11 cellular contexts compared by ENCODE assay signal in genomic region chr3:184688251-184688851, GRCh38. TPM values are rescaled to one million over a fixed set of nuclear protein-coding genes. Genes with fewer than 3 reads are reported as not detected.
DNase-seq lines count a peak whose midpoint lies in the region; ATAC-seq lines count a peak whose summit lies in the region.
"Had no signal": no experiment of that assay in that cellular context is flagged by ENCODE, and none has a peak within 500 bp of the region (broad histone marks: within the 10 kb centered on the region; RNA-seq: fewer than 3 reads in every experiment).

No MANE protein-coding gene starts in this region.

- peak; percentile 70 for DNase-seq in H4 (ENCODE audit: low spot score)
- DNase-seq in amniotic epithelial cell (ENCODE audit: low read depth): peak; percentile 59
- DNase-seq in right cardiac atrium: peak in 2 of 3 donors; percentile 55 to 65
- no peak for DNase-seq in HUDEP-2 (lab: John Stamatoyannopoulos, UW; ENCODE audit: unreplicated experiment in 76 of 76)
- no peak for DNase-seq in amygdala (lab: John Stamatoyannopoulos, UW)
- DNase-seq: activated T-cell treated with anti-CD3 and anti-CD28 coated beads, Interleukin-2, amount 50 U/mL, for 24 hours; SHP77 had no signal

- ATAC-seq in right cardiac atrium (peak; percentile 4 to 70), HG03159 (IDR thresholded peaks at IDR 0.05; ENCODE audit: unreplicated experiment) (no peak), HG02840 (IDR thresholded peaks at IDR 0.05; ENCODE audit: low FRiP score, unreplicated experiment) (no peak)
- ATAC-seq: K562 had no signal

- no peaks in the 10 kb centered on the region for H3K36me3 ChIP-seq in skeletal muscle satellite cell (ENCODE audit: insufficient read depth, low read length)

- H3K4me2 ChIP-seq in skeletal muscle satellite cell (ENCODE audit: low read length): peak overlapping the region; percentile 37

- 58% methylated on average over 5 of the region's 5 CpGs for WGBS in right cardiac atrium

- H3K4me3 ChIP-seq in right cardiac atrium (ENCODE audit: low read length) (no peak overlapping the region), skeletal muscle satellite cell (ENCODE audit: low read length) (peak overlapping the region; percentile 31)
- H3K4me3 ChIP-seq: K562 had no signal

- no peaks in the 10 kb centered on the region for H3K27me3 ChIP-seq in right cardiac atrium (ENCODE audit: control insufficient read depth, insufficient read depth)
- peaks cover 5% of the 10 kb centered on the region for H3K27me3 ChIP-seq in skeletal muscle satellite cell (ENCODE audit: control insufficient read depth, insufficient read depth, low read length)

- no peaks in the 10 kb centered on the region for H3K9me3 ChIP-seq in right cardiac atrium (ENCODE audit: control insufficient read depth, low read length)
- no peaks in the 10 kb centered on the region for H3K9me3 ChIP-seq in skeletal muscle satellite cell (replicated peaks; ENCODE audit: low read length)

- intact Hi-C loops in right cardiac atrium (cut with DNase I): no loop called here

- H3K27ac ChIP-seq in right cardiac atrium (ENCODE audit: low read length): no peak overlapping the region

- H3K9ac ChIP-seq in skeletal muscle satellite cell (ENCODE audit: low read depth, low read length): peak overlapping the region; percentile 39

- H3K4me1 ChIP-seq in right cardiac atrium (ENCODE audit: control insufficient read depth, insufficient read depth, low read length) (peaks cover 3% of the 10 kb centered on the region), skeletal muscle satellite cell (ENCODE audit: control insufficient read depth, insufficient read depth, low read length) (peaks cover 30% of the 10 kb centered on the region)

RNA-seq across cellular contexts. Expression of gene MAGEF1, which starts 23.5 kb away (rescaled TPM):
- total RNA-seq in H4 (2014; rRNA removed; shearing (Covaris generic)): 51.8 and 55.4 TPM in 2 replicates
- 10 to 100 TPM; 25.5 to 29.8 (median 27.3) TPM for total RNA-seq in right cardiac atrium
- polyA plus RNA-seq in right cardiac atrium: 30.4 TPM
- total RNA-seq in skeletal muscle satellite cell (2012; rRNA removed): 10.7 and 11.7 TPM in 2 replicates

Comparison
In these comparisons a context has a peak if more than half of its experiments do, and no peak if none do; other contexts are left out.
1. DNase-seq: peak in H4 (single experiment), amniotic epithelial cell (single experiment) and right cardiac atrium (2 of 3); none in HUDEP-2 (0 of 76) and amygdala (0 of 56).
2. ATAC-seq: peak in right cardiac atrium (2 of 2); none in HG03159 (single experiment) and HG02840 (single experiment).